In the genomic region with DNA sequence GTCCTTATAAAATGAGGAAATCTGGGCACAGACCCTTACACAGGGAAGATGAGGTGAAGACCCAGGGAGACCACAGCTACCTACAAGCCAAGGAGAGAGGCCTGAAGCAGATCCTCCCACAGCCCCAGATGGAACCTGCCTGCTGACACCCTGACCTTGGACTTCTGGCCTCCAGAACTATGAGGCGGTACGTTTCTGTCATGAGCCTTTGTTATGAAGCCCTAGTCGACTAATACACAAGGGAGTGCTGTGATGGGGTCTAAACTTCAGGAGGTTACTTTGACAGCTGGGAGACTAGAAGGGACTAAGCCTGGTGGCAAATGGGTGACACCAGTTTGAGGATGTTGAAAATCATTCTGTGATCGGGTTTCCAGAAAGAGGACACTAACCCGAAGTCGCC, we compare ENCODE assay signal across 2 cellular contexts.
TF ChIP-seq lines count a peak whose summit lies in the region.

No MANE protein-coding gene starts in this region.

TF ChIP-seq in K562, 482 proteins besides CTCF, POLR2A, EP300 and RAD21 (continued from another document):
- TF ChIP-seq MITF (IDR thresholded peaks at IDR 0.05) (no peak), BRD9 (IDR thresholded peaks at IDR 0.05; ENCODE audit: low read depth, partially characterized antibody) (no peak), ZNF77 (CRISPR knock-in tag; IDR thresholded peaks at IDR 0.05) (no peak), SFPQ (IDR thresholded peaks at IDR 0.05; ENCODE audit: low read depth, low read length) (no peak), HDAC6 (IDR thresholded peaks at IDR 0.05; ENCODE audit: low read depth, low read length) (no peak), MCM3 (IDR thresholded peaks at IDR 0.05) (no peak), POLR2AphosphoS5 (IDR thresholded peaks at IDR 0.05; ENCODE audit: control insufficient read depth, insufficient read depth, low read depth, low read length) (no peak), CGGBP1 (CRISPR knock-in tag; IDR thresholded peaks at IDR 0.05) (no peak), SIRT6 (IDR thresholded peaks at IDR 0.05; ENCODE audit: low read depth, low read length) (no peak), ETS2 (tag; IDR thresholded peaks at IDR 0.05; ENCODE audit: borderline replicate concordance, poor library complexity, severe bottlenecking) (no peak)

TF ChIP-seq in HepG2, 621 proteins besides CTCF, POLR2A, EP300 and RAD21 (continued from another document and continues in another):
- TF ChIP-seq, protein P1, sequence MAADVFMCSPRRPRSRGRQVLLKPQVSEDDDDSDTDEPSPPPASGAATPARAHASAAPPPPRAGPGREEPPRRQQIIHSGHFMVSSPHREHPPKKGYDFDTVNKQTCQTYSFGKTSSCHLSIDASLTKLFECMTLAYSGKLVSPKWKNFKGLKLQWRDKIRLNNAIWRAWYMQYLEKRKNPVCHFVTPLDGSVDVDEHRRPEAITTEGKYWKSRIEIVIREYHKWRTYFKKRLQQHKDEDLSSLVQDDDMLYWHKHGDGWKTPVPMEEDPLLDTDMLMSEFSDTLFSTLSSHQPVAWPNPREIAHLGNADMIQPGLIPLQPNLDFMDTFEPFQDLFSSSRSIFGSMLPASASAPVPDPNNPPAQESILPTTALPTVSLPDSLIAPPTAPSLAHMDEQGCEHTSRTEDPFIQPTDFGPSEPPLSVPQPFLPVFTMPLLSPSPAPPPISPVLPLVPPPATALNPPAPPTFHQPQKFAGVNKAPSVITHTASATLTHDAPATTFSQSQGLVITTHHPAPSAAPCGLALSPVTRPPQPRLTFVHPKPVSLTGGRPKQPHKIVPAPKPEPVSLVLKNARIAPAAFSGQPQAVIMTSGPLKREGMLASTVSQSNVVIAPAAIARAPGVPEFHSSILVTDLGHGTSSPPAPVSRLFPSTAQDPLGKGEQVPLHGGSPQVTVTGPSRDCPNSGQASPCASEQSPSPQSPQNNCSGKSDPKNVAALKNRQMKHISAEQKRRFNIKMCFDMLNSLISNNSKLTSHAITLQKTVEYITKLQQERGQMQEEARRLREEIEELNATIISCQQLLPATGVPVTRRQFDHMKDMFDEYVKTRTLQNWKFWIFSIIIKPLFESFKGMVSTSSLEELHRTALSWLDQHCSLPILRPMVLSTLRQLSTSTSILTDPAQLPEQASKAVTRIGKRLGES (CRISPR knock-in tag; IDR thresholded peaks at IDR 0.05; ENCODE audit: borderline replicate concordance): no peak
- TF ChIP-seq ZBTB7B (CRISPR knock-in tag; IDR thresholded peaks at IDR 0.05) (peak; percentile 59; the same call in 1 of the 2 replicates), GFI1 (CRISPR knock-in tag; IDR thresholded peaks at IDR 0.05; ENCODE audit: borderline replicate concordance) (0 out of 2 replicates have a peak, but pooled peaks have one; percentile 20), HNF4A (CRISPR knock-in tag; IDR thresholded peaks at IDR 0.05) (peak; percentile 91), MED8 (CRISPR knock-in tag; IDR thresholded peaks at IDR 0.05; ENCODE audit: insufficient replicate concordance) (no peak), PLRG1 (conservative IDR thresholded peaks at IDR 0.05) (no peak), ATF7-NPFF (CRISPR knock-in tag; IDR thresholded peaks at IDR 0.05; ENCODE audit: low read depth) (no peak), ZNF230 (CRISPR knock-in tag; IDR thresholded peaks at IDR 0.05) (no peak), ZNF792 (CRISPR knock-in tag; IDR thresholded peaks at IDR 0.05) (peak; percentile 77; the same call in 1 of the 2 replicates), KAT8 (CRISPR knock-in tag; IDR thresholded peaks at IDR 0.05) (peak; percentile 42; the same call in 1 of the 2 replicates), RXRB (CRISPR knock-in tag; IDR thresholded peaks at IDR 0.05; ENCODE audit: borderline replicate concordance) (peak; percentile 56; the same call in 1 of the 2 replicates), ZNF605 (CRISPR knock-in tag; IDR thresholded peaks at IDR 0.05) (no peak), TRIM24 (CRISPR knock-in tag; IDR thresholded peaks at IDR 0.05) (no peak), ZIK1 (CRISPR knock-in tag; IDR thresholded peaks at IDR 0.05; ENCODE audit: borderline replicate concordance, low read depth) (no peak), ZNF713 (CRISPR knock-in tag; IDR thresholded peaks at IDR 0.05) (no peak), HOXA3 (CRISPR knock-in tag; IDR thresholded peaks at IDR 0.05) (peak; percentile 34; the same call in 1 of the 2 replicates), MED1 (CRISPR knock-in tag; IDR thresholded peaks at IDR 0.05) (no peak; the same call in 1 of the 2 replicates), ZFP1 (CRISPR knock-in tag; IDR thresholded peaks at IDR 0.05) (no peak), EEA1 (CRISPR knock-in tag; IDR thresholded peaks at IDR 0.05; ENCODE audit: borderline replicate concordance) (no peak), NR2F1 (CRISPR knock-in tag; IDR thresholded peaks at IDR 0.05) (peak; percentile 15 to 42; a peak in 1 of 4 replicates), ZNF354B (CRISPR knock-in tag; IDR thresholded peaks at IDR 0.05) (no peak), ZNF556 (CRISPR knock-in tag; IDR thresholded peaks at IDR 0.05; ENCODE audit: borderline replicate concordance) (no peak), ELF3 (CRISPR knock-in tag; IDR thresholded peaks at IDR 0.05) (0 out of 2 replicates have a peak, but pooled peaks have one; percentile 22), ZNF441 (CRISPR knock-in tag; IDR thresholded peaks at IDR 0.05; ENCODE audit: borderline replicate concordance) (0 out of 2 replicates have a peak, but pooled peaks have one; percentile 25), ZBTB3 (CRISPR knock-in tag; IDR thresholded peaks at IDR 0.05; ENCODE audit: borderline replicate concordance, low read depth) (no peak), PTBP1 (IDR thresholded peaks at IDR 0.05; ENCODE audit: low read depth, low read length, poor library complexity, severe bottlenecking) (no peak), SAP130 (CRISPR knock-in tag; IDR thresholded peaks at IDR 0.05; ENCODE audit: low read depth) (peak; percentile 64), AHR (CRISPR knock-in tag; IDR thresholded peaks at IDR 0.05) (no peak), CREB1 (IDR thresholded peaks at IDR 0.05) (no peak), CREB1 (CRISPR knock-in tag; IDR thresholded peaks at IDR 0.05) (no peak), ZSCAN31 (CRISPR knock-in tag; IDR thresholded peaks at IDR 0.05; ENCODE audit: low read depth) (no peak), THYN1 (CRISPR knock-in tag; IDR thresholded peaks at IDR 0.05; ENCODE audit: borderline replicate concordance, low read depth) (no peak), CEBPG (CRISPR knock-in tag; IDR thresholded peaks at IDR 0.05) (no peak), ZNF614 (CRISPR knock-in tag; IDR thresholded peaks at IDR 0.05; ENCODE audit: borderline replicate concordance) (0 out of 2 replicates have a peak, but pooled peaks have one; percentile 51), POGZ (CRISPR knock-in tag; IDR thresholded peaks at IDR 0.05) (0 out of 2 replicates have a peak, but pooled peaks have one; percentile 33), RXRA (CRISPR knock-in tag; IDR thresholded peaks at IDR 0.05) (peak; percentile 38; the same call in 1 of the 2 replicates), TGIF2 (CRISPR knock-in tag; IDR thresholded peaks at IDR 0.05) (0 out of 2 replicates have a peak, but pooled peaks have one; percentile 58), ZNF768 (CRISPR knock-in tag; IDR thresholded peaks at IDR 0.05) (no peak), KDM6A (CRISPR knock-in tag; IDR thresholded peaks at IDR 0.05; ENCODE audit: low read depth) (0 out of 2 replicates have a peak, but pooled peaks have one; percentile 28), ZFP41 (CRISPR knock-in tag; IDR thresholded peaks at IDR 0.05; ENCODE audit: borderline replicate concordance) (no peak)
- TF ChIP-seq, protein P2, sequence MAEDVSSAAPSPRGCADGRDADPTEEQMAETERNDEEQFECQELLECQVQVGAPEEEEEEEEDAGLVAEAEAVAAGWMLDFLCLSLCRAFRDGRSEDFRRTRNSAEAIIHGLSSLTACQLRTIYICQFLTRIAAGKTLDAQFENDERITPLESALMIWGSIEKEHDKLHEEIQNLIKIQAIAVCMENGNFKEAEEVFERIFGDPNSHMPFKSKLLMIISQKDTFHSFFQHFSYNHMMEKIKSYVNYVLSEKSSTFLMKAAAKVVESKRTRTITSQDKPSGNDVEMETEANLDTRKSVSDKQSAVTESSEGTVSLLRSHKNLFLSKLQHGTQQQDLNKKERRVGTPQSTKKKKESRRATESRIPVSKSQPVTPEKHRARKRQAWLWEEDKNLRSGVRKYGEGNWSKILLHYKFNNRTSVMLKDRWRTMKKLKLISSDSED (CRISPR knock-in tag; IDR thresholded peaks at IDR 0.05): no peak
- TF ChIP-seq, protein P3, sequence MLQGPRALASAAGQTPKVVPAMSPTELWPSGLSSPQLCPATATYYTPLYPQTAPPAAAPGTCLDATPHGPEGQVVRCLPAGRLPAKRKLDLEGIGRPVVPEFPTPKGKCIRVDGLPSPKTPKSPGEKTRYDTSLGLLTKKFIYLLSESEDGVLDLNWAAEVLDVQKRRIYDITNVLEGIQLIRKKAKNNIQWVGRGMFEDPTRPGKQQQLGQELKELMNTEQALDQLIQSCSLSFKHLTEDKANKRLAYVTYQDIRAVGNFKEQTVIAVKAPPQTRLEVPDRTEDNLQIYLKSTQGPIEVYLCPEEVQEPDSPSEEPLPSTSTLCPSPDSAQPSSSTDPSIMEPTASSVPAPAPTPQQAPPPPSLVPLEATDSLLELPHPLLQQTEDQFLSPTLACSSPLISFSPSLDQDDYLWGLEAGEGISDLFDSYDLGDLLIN (CRISPR knock-in tag; IDR thresholded peaks at IDR 0.05; ENCODE audit: borderline replicate concordance): no peak
- TF ChIP-seq, protein P4, sequence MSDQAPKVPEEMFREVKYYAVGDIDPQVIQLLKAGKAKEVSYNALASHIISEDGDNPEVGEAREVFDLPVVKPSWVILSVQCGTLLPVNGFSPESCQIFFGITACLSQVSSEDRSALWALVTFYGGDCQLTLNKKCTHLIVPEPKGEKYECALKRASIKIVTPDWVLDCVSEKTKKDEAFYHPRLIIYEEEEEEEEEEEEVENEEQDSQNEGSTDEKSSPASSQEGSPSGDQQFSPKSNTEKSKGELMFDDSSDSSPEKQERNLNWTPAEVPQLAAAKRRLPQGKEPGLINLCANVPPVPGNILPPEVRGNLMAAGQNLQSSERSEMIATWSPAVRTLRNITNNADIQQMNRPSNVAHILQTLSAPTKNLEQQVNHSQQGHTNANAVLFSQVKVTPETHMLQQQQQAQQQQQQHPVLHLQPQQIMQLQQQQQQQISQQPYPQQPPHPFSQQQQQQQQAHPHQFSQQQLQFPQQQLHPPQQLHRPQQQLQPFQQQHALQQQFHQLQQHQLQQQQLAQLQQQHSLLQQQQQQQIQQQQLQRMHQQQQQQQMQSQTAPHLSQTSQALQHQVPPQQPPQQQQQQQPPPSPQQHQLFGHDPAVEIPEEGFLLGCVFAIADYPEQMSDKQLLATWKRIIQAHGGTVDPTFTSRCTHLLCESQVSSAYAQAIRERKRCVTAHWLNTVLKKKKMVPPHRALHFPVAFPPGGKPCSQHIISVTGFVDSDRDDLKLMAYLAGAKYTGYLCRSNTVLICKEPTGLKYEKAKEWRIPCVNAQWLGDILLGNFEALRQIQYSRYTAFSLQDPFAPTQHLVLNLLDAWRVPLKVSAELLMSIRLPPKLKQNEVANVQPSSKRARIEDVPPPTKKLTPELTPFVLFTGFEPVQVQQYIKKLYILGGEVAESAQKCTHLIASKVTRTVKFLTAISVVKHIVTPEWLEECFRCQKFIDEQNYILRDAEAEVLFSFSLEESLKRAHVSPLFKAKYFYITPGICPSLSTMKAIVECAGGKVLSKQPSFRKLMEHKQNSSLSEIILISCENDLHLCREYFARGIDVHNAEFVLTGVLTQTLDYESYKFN (CRISPR knock-in tag; conservative IDR thresholded peaks at IDR 0.05): peak; percentile 68
- TF ChIP-seq, protein P5, sequence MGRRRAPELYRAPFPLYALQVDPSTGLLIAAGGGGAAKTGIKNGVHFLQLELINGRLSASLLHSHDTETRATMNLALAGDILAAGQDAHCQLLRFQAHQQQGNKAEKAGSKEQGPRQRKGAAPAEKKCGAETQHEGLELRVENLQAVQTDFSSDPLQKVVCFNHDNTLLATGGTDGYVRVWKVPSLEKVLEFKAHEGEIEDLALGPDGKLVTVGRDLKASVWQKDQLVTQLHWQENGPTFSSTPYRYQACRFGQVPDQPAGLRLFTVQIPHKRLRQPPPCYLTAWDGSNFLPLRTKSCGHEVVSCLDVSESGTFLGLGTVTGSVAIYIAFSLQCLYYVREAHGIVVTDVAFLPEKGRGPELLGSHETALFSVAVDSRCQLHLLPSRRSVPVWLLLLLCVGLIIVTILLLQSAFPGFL (CRISPR knock-in tag; IDR thresholded peaks at IDR 0.05): no peak
- TF ChIP-seq, protein P6, sequence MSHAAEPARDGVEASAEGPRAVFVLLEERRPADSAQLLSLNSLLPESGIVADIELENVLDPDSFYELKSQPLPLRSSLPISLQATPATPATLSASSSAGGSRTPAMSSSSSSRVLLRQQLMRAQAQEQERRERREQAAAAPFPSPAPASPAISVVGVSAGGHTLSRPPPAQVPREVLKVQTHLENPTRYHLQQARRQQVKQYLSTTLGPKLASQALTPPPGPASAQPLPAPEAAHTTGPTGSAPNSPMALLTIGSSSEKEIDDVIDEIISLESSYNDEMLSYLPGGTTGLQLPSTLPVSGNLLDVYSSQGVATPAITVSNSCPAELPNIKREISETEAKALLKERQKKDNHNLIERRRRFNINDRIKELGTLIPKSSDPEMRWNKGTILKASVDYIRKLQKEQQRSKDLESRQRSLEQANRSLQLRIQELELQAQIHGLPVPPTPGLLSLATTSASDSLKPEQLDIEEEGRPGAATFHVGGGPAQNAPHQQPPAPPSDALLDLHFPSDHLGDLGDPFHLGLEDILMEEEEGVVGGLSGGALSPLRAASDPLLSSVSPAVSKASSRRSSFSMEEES (CRISPR knock-in tag; IDR thresholded peaks at IDR 0.05): 0 out of 2 replicates have a peak, but pooled peaks have one; percentile 46
- TF ChIP-seq, protein P7, sequence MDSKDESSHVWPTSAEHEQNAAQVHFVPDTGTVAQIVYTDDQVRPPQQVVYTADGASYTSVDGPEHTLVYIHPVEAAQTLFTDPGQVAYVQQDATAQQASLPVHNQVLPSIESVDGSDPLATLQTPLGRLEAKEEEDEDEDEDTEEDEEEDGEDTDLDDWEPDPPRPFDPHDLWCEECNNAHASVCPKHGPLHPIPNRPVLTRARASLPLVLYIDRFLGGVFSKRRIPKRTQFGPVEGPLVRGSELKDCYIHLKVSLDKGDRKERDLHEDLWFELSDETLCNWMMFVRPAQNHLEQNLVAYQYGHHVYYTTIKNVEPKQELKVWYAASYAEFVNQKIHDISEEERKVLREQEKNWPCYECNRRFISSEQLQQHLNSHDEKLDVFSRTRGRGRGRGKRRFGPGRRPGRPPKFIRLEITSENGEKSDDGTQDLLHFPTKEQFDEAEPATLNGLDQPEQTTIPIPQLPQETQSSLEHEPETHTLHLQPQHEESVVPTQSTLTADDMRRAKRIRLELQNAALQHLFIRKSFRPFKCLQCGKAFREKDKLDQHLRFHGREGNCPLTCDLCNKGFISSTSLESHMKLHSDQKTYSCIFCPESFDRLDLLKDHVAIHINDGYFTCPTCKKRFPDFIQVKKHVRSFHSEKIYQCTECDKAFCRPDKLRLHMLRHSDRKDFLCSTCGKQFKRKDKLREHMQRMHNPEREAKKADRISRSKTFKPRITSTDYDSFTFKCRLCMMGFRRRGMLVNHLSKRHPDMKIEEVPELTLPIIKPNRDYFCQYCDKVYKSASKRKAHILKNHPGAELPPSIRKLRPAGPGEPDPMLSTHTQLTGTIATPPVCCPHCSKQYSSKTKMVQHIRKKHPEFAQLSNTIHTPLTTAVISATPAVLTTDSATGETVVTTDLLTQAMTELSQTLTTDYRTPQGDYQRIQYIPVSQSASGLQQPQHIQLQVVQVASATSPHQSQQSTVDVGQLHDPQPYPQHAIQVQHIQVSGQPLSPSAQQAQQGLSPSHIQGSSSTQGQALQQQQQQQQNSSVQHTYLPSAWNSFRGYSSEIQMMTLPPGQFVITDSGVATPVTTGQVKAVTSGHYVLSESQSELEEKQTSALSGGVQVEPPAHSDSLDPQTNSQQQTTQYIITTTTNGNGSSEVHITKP (CRISPR knock-in tag; IDR thresholded peaks at IDR 0.05; ENCODE audit: low read depth): peak; percentile 75; the same call in 1 of the 2 replicates
